ENCODE assay signal across 7 cellular contexts in genomic region chr6:15663057-15663638, GRCh38. TPM values are rescaled to one million over a fixed set of nuclear protein-coding genes. Genes with fewer than 3 reads are reported as not detected.
DNase-seq lines count a peak whose midpoint lies in the region; ATAC-seq and TF ChIP-seq lines count a peak whose summit lies in the region.

No MANE protein-coding gene starts in this region.

- POLR2A ChIA-PET in HEK293T (lab: Yijun Ruan, JAX), result no interaction called here

- H3K36me3 ChIP-seq in DND-41 (ENCODE audit: insufficient read depth, low read length) (peaks cover 11% of the 10 kb centered on the region), SK-N-MC (ENCODE audit: insufficient read depth, low read length) (peaks cover 9% of the 10 kb centered on the region), neuron (ENCODE audit: insufficient read depth, low read length) (no peaks in the 10 kb centered on the region)

- H3K9ac ChIP-seq in DND-41 (ENCODE audit: low read depth, low read length) (peak overlapping the region; percentile 80), SK-N-MC (ENCODE audit: insufficient read length) (no peak overlapping the region)

- peak overlapping the region; percentile 91 for H3K4me2 ChIP-seq in DND-41 (ENCODE audit: insufficient read depth, low read length)

- H3K4me1 ChIP-seq in DND-41 (ENCODE audit: insufficient read depth, low read length) (peaks cover 29% of the 10 kb centered on the region), neuron (ENCODE audit: insufficient read depth, low read length) (peaks cover 5% of the 10 kb centered on the region)

- DNase-seq in DND-41 (no peak), HEK293T (ENCODE audit: extremely low spot score) (peak; percentile 94), SK-N-MC (ENCODE audit: low read depth, low spot score) (no peak), epithelial cell of proximal tubule (ENCODE audit: low read depth) (no peak)

- H3K27ac ChIP-seq in DND-41 (ENCODE audit: low read length) (peak overlapping the region; percentile 75), SK-N-MC (no peak overlapping the region)

- CTCF ChIA-PET in HEK293T (lab: Yijun Ruan, JAX), result no interaction called here

- peaks cover 38% of the 10 kb centered on the region for H3K79me2 ChIP-seq in DND-41 (ENCODE audit: insufficient read depth, low read length)

- ATAC-seq in DND-41 (ENCODE audit: insufficient read depth, low read depth) (peak; percentile 77; the same call in 1 of the 3 replicates), HG03108 (IDR thresholded peaks at IDR 0.05; ENCODE audit: unreplicated experiment) (no peak), HG03565 (IDR thresholded peaks at IDR 0.05; ENCODE audit: unreplicated experiment) (no peak)

- peaks cover 9% of the 10 kb centered on the region; the same call in 1 of the 2 replicates for H4K20me1 ChIP-seq in DND-41 (ENCODE audit: insufficient read depth, low read length)

- H3K9me3 ChIP-seq in DND-41 (ENCODE audit: insufficient read depth, low read length, severe bottlenecking) (no peaks in the 10 kb centered on the region), SK-N-MC (ENCODE audit: low read depth, low read length) (no peaks in the 10 kb centered on the region), neuron (ENCODE audit: low read length) (no peaks in the 10 kb centered on the region)

- no peak for TF ChIP-seq CTCF in DND-41 (IDR thresholded peaks at IDR 0.05; ENCODE audit: borderline replicate concordance, extremely low read depth, low read length, poor library complexity, severe bottlenecking)
- no peak for TF ChIP-seq CTCF in epithelial cell of proximal tubule (conservative IDR thresholded peaks at IDR 0.05; ENCODE audit: low read depth, low read length)

- H2AFZ ChIP-seq in DND-41 (ENCODE audit: low read depth, low read length) (peak overlapping the region; percentile 85), neuron (ENCODE audit: low read depth, low read length) (peak overlapping the region; percentile 99)

- H3K4me3 ChIP-seq in DND-41 (ENCODE audit: low read depth in 1 of 2, low read length in 2 of 2) (peak overlapping the region; percentile 40 to 75; a peak in 3 of 4 replicates), SK-N-MC (peak overlapping the region; percentile 93), epithelial cell of proximal tubule (ENCODE audit: low read depth, low read length) (peak overlapping the region; percentile 87), neuron (ENCODE audit: low read length) (peak overlapping the region; percentile 88)

- H3K27me3 ChIP-seq in DND-41 (ENCODE audit: insufficient read depth, low read length, poor library complexity) (no peaks in the 10 kb centered on the region), neuron (ENCODE audit: insufficient read depth, low read length) (no peaks in the 10 kb centered on the region)

TF ChIP-seq in HEK293T, 16 proteins besides CTCF, POLR2A, EP300 and RAD21:
- TF ChIP-seq ZNF384 (IDR thresholded peaks at IDR 0.05) (peak; percentile 86), PKNOX1 (IDR thresholded peaks at IDR 0.05) (no peak), L3MBTL2 (conservative IDR thresholded peaks at IDR 0.05) (peak; percentile 89), FOXK2 (IDR thresholded peaks at IDR 0.05) (no peak)

RNA-seq across cellular contexts. Expression of gene DTNBP1, which starts 0.3 kb away (rescaled TPM):
- 6.2 and 6.3 TPM in 2 replicates for total RNA-seq in epithelial cell of proximal tubule
